8 cellular contexts compared by ENCODE assay signal in the genomic region with DNA sequence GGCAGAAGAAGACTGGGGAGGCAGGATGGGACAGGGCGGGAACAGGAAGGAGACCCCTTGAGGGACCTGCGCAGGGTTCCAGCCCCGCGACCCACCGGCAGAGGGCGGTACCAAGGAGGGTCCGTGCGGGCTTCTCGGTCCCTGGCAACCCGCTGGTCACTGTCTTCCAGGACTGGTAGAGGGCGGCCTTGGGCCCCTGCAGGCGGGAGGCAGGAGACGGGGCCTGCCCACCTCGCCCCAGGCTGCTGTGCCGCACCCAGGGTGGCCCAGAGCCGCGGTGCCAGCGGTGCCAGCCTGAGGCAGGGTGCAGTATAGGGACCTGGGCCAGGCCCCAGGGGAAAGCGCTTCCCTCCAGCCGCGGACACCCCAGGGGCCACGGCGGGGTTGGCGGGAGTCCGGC. TPM values are rescaled to one million over a fixed set of nuclear protein-coding genes. Genes with fewer than 3 reads are reported as not detected.
DNase-seq lines count a peak whose midpoint lies in the region; ATAC-seq and TF ChIP-seq lines count a peak whose summit lies in the region.

No MANE protein-coding gene starts in this region.

- H3K4me1 Mint-ChIP-seq in activated naive CD4-positive, alpha-beta T cell treated with anti-CD3 and anti-CD28 coated beads, Interleukin-2, amount 10 ng/mL, durations not matched to agents 7 days and 5 days = peaks cover 3% of the 10 kb centered on the region

- no peak overlapping the region for H3K4me2 ChIP-seq in MM.1S (ENCODE audit: low read depth, low read length)

- ATAC-seq in sciatic nerve = peak; percentile 60

- H3K27me3 Mint-ChIP-seq in activated naive CD4-positive, alpha-beta T cell treated with anti-CD3 and anti-CD28 coated beads, Interleukin-2, amount 10 ng/mL, durations not matched to agents 7 days and 5 days = peaks cover 13% of the 10 kb centered on the region

- no peak overlapping the region for H2AFZ ChIP-seq in MM.1S (ENCODE audit: low read length)

- no peaks in the 10 kb centered on the region for H3K27me3 ChIP-seq in HUES64 (ENCODE audit: insufficient read depth, low read length)
- H3K27me3 ChIP-seq in right atrium auricular region = no peaks in the 10 kb centered on the region
- no peaks in the 10 kb centered on the region for H3K27me3 ChIP-seq in MM.1S (replicated peaks; ENCODE audit: insufficient read depth, low read length)

- H3K4me3 Mint-ChIP-seq in activated naive CD4-positive, alpha-beta T cell treated with anti-CD3 and anti-CD28 coated beads, Interleukin-2, amount 10 ng/mL, durations not matched to agents 7 days and 5 days = no peak overlapping the region

- no peaks in the 10 kb centered on the region for H3K36me3 Mint-ChIP-seq in activated naive CD4-positive, alpha-beta T cell treated with anti-CD3 and anti-CD28 coated beads, Interleukin-2, amount 10 ng/mL, durations not matched to agents 7 days and 5 days

- no peaks in the 10 kb centered on the region for H3K4me1 ChIP-seq in HUES64 (ENCODE audit: insufficient read depth, low read length)
- H3K4me1 ChIP-seq in right atrium auricular region = peaks cover 0 to 7% of the 10 kb centered on the region in 2 donors
- no peaks in the 10 kb centered on the region for H3K4me1 ChIP-seq in MM.1S (ENCODE audit: low read length)

- no peak for DNase-seq in AG09319 (ENCODE audit: extremely low read depth, low read depth)
- peak; percentile 61 for DNase-seq in activated naive CD4-positive, alpha-beta T cell treated with anti-CD3 and anti-CD28 coated beads, Interleukin-2, amount 10 ng/mL, durations not matched to agents 7 days and 5 days
- DNase-seq in right atrium auricular region (ENCODE audit: low spot score) = no peak
- DNase-seq in sciatic nerve (ENCODE audit: low spot score) = peak; percentile 69
- DNase-seq in MV-4-11 (lab: John Stamatoyannopoulos, UW) = no peak
- no peak for DNase-seq in MM.1S
- DNase-seq in NCI-H128 (lab: John Stamatoyannopoulos, UW; ENCODE audit: unreplicated experiment) = no peak

- H3K9ac ChIP-seq in HUES64 (ENCODE audit: low read depth, low read length) (no peak overlapping the region), MM.1S (ENCODE audit: low read length) (no peak overlapping the region)

- H3K9me2 ChIP-seq in MM.1S (replicated peaks; ENCODE audit: insufficient read depth, low read length) = no peaks in the 10 kb centered on the region

- no peaks in the 10 kb centered on the region for H3K79me2 ChIP-seq in MM.1S (ENCODE audit: low read length)

- CTCF ChIA-PET in activated naive CD4-positive, alpha-beta T cell treated with anti-CD3 and anti-CD28 coated beads, Interleukin-2, amount 10 ng/mL, durations not matched to agents 7 days and 5 days (lab: Charles Lee) = interaction anchor here (2.3 kb wide), 1 partner anchor 64 kb away, joined by 11 read pairs; no protein-coding TSS in a partner anchor

- H4K20me1 ChIP-seq in MM.1S (ENCODE audit: insufficient read depth, low read length) = no peaks in the 10 kb centered on the region

- WGBS in HUES64 = 88% methylated on average over 25 of the region's 25 CpGs

- TF ChIP-seq CTCF in AG09319 (IDR thresholded peaks at IDR 0.05; ENCODE audit: low read depth, low read length) (peak; percentile 49), right atrium auricular region (IDR thresholded peaks at IDR 0.05) (peak; percentile 44 to 74), MM.1S (IDR thresholded peaks at IDR 0.05; ENCODE audit: low read length) (no peak)

- H3K4me3 ChIP-seq in HUES64 (ENCODE audit: low read length) (peak overlapping the region; percentile 26; the same call in 1 of the 2 replicates), right atrium auricular region (peak overlapping the region in 1 of 2 donors; percentile 44), MM.1S (ENCODE audit: low read length) (no peak overlapping the region)

- H3K36me3 ChIP-seq in HUES64 (ENCODE audit: insufficient read depth, low read length) (no peaks in the 10 kb centered on the region), right atrium auricular region (no peaks in the 10 kb centered on the region), MM.1S (replicated peaks; ENCODE audit: insufficient read depth, low read length) (no peaks in the 10 kb centered on the region)

- intact Hi-C loops in sciatic nerve (cut with DNase I) = no loop called here

- H3K9me3 Mint-ChIP-seq in activated naive CD4-positive, alpha-beta T cell treated with anti-CD3 and anti-CD28 coated beads, Interleukin-2, amount 10 ng/mL, durations not matched to agents 7 days and 5 days = no peaks in the 10 kb centered on the region

- H3K27ac ChIP-seq in HUES64 (ENCODE audit: low read depth, low read length) (no peak overlapping the region), right atrium auricular region (no peak overlapping the region), MM.1S (ENCODE audit: low read length) (no peak overlapping the region)

- no peak overlapping the region for H3K27ac Mint-ChIP-seq in activated naive CD4-positive, alpha-beta T cell treated with anti-CD3 and anti-CD28 coated beads, Interleukin-2, amount 10 ng/mL, durations not matched to agents 7 days and 5 days

- H3K9me3 ChIP-seq in HUES64 (ENCODE audit: insufficient read depth, low read depth, low read length) (no peaks in the 10 kb centered on the region), right atrium auricular region (no peaks in the 10 kb centered on the region), MM.1S (replicated peaks; ENCODE audit: insufficient read depth, low read length) (no peaks in the 10 kb centered on the region)

- no peaks in the 10 kb centered on the region for H3F3A ChIP-seq in MM.1S (ENCODE audit: insufficient read depth, low read length)

RNA-seq across cellular contexts. Expression of a gene that starts 34.5 kb away (rescaled TPM):
- not detected for polyA plus RNA-seq in HUES64 (2013, experiment 1 of 2)
- not detected for polyA plus RNA-seq in HUES64 (2013, experiment 2 of 2)
- total RNA-seq in right atrium auricular region (not detected), sciatic nerve (0.58 TPM)

Comparison
In these comparisons a context has a peak if more than half of its experiments do, and no peak if none do; other contexts are left out.
1. DNase-seq: peak in activated naive CD4-positive, alpha-beta T cell treated with anti-CD3 and anti-CD28 coated beads, Interleukin-2, amount 10 ng/mL, durations not matched to agents 7 days and 5 days (single experiment) and sciatic nerve (single experiment); none in AG09319 (single experiment), right atrium auricular region (single experiment), MV-4-11 (single experiment), MM.1S (single experiment) and NCI-H128 (single experiment).